8 cellular contexts compared by ENCODE assay signal in genomic region chr6:16764188-16764950, GRCh38. TPM values are rescaled to one million over a fixed set of nuclear protein-coding genes. Genes with fewer than 3 reads are reported as not detected.
DNase-seq lines count a peak whose midpoint lies in the region; ATAC-seq and TF ChIP-seq lines count a peak whose summit lies in the region.

No MANE protein-coding gene starts in this region.

- H3K36me3 Mint-ChIP-seq in T-helper 1 cell treated with Interleukin-12 subunit alpha and Interleukin-12 subunit beta and Interleukin-4 antibody, amounts not matched to agents 30 μg/mL and 1 μg/mL, for 36 hours (ENCODE audit: low read depth), result peaks cover 15% of the 10 kb centered on the region

- H3K4me3 Mint-ChIP-seq in T-helper 1 cell treated with Interleukin-12 subunit alpha and Interleukin-12 subunit beta and Interleukin-4 antibody, amounts not matched to agents 30 μg/mL and 1 μg/mL, for 36 hours, result peak overlapping the region; percentile 100

- H3K27me3 Mint-ChIP-seq in T-helper 1 cell treated with Interleukin-12 subunit alpha and Interleukin-12 subunit beta and Interleukin-4 antibody, amounts not matched to agents 30 μg/mL and 1 μg/mL, for 36 hours (ENCODE audit: low read depth), result no peaks in the 10 kb centered on the region

- H3K4me2 ChIP-seq in trophoblast cell (ENCODE audit: low read length), result no peak overlapping the region

- H3K9me3 ChIP-seq in trophoblast cell (ENCODE audit: insufficient read depth, low read depth, low read length), result no peaks in the 10 kb centered on the region

- no peak overlapping the region for H4K12ac ChIP-seq in trophoblast cell (ENCODE audit: low read depth, low read length)

- H3K9me3 Mint-ChIP-seq in T-helper 1 cell treated with Interleukin-12 subunit alpha and Interleukin-12 subunit beta and Interleukin-4 antibody, amounts not matched to agents 30 μg/mL and 1 μg/mL, for 36 hours, result no peaks in the 10 kb centered on the region

- no peak overlapping the region for H3K23ac ChIP-seq in trophoblast cell (ENCODE audit: low read length)

- no peak overlapping the region for H4K8ac ChIP-seq in trophoblast cell (ENCODE audit: low read depth, low read length)

- H3K79me2 ChIP-seq in ACC112 (ENCODE audit: control insufficient read depth, insufficient read depth, low read length, unreplicated experiment), result peaks cover 3% of the 10 kb centered on the region
- peaks cover 12% of the 10 kb centered on the region for H3K79me2 ChIP-seq in trophoblast cell (ENCODE audit: control insufficient read depth, insufficient read depth, low read length, poor library complexity)

- H3K4ac ChIP-seq in trophoblast cell (ENCODE audit: low read depth, low read length), result no peak overlapping the region

- H3K4me1 Mint-ChIP-seq in T-helper 1 cell treated with Interleukin-12 subunit alpha and Interleukin-12 subunit beta and Interleukin-4 antibody, amounts not matched to agents 30 μg/mL and 1 μg/mL, for 36 hours (ENCODE audit: low read depth), result peaks cover 57% of the 10 kb centered on the region

- H2BK12ac ChIP-seq in trophoblast cell (ENCODE audit: low read length), result no peak overlapping the region

- H3K4me3 ChIP-seq in ACC112 (ENCODE audit: low read depth, low read length) (peak overlapping the region; percentile 90), trophoblast cell (ENCODE audit: low read depth, low read length) (no peak overlapping the region)

- H3K4me1 ChIP-seq in ACC112 (ENCODE audit: control insufficient read depth, insufficient read depth, low read length, unreplicated experiment) (peaks cover 51% of the 10 kb centered on the region), foreskin keratinocyte (peaks cover 36% of the 10 kb centered on the region), trophoblast cell (ENCODE audit: control insufficient read depth in 1 of 2, insufficient read depth in 2 of 2, low read length in 2 of 2) (peaks cover 0 to 2% of the 10 kb centered on the region in 2 experiments)

- no peak overlapping the region for H3K27ac Mint-ChIP-seq in T-helper 1 cell treated with Interleukin-12 subunit alpha and Interleukin-12 subunit beta and Interleukin-4 antibody, amounts not matched to agents 30 μg/mL and 1 μg/mL, for 36 hours

- no peak overlapping the region for H2BK5ac ChIP-seq in trophoblast cell (ENCODE audit: low read depth, low read length, poor library complexity)

- H3K79me1 ChIP-seq in trophoblast cell (ENCODE audit: low read length), result peaks cover 20% of the 10 kb centered on the region

- H3K14ac ChIP-seq in trophoblast cell (ENCODE audit: low read length), result no peak overlapping the region

- no CpG with 5 or more reads among the region's 3 CpGs for WGBS in trophoblast cell (ENCODE audit: extremely low coverage, insufficient coverage, insufficient read length)

- H2AFZ ChIP-seq in ACC112 (ENCODE audit: low read length, unreplicated experiment), result peak overlapping the region; percentile 17
- H2AFZ ChIP-seq in trophoblast cell (ENCODE audit: insufficient read depth, low read length, poor library complexity), result no peak overlapping the region

- H3K27me3 ChIP-seq in ACC112 (ENCODE audit: insufficient read depth, low read length) (no peaks in the 10 kb centered on the region), foreskin keratinocyte (no peaks in the 10 kb centered on the region), trophoblast cell (ENCODE audit: insufficient read depth, low read length) (no peaks in the 10 kb centered on the region)

- no peak overlapping the region for H3K9ac ChIP-seq in trophoblast cell (ENCODE audit: low read length)

- no peak for TF ChIP-seq POLR2A in GM18505 (IDR thresholded peaks at IDR 0.05; ENCODE audit: borderline replicate concordance, extremely low read depth, insufficient read depth, insufficient read length)

- H2BK120ac ChIP-seq in trophoblast cell (ENCODE audit: insufficient read depth, low read length, poor library complexity), result no peak overlapping the region

- no peaks in the 10 kb centered on the region for H3K36me3 ChIP-seq in ACC112 (ENCODE audit: insufficient read depth, low read length)
- H3K36me3 ChIP-seq in trophoblast cell (ENCODE audit: control insufficient read depth in 1 of 2, insufficient read depth in 2 of 2, low read length in 2 of 2), result no peaks in the 10 kb centered on the region

- TF ChIP-seq CTCF in GM12872 (IDR thresholded peaks at IDR 0.05; ENCODE audit: insufficient read depth, low read depth, low read length), result peak; percentile 44; the same call in 2 of the 3 replicates
- TF ChIP-seq CTCF in foreskin keratinocyte (conservative IDR thresholded peaks at IDR 0.05), result peak; percentile 67

- ATAC-seq in foreskin keratinocyte (no peak), GM18505 (IDR thresholded peaks at IDR 0.05; ENCODE audit: unreplicated experiment) (no peak), HG02610 (IDR thresholded peaks at IDR 0.05; ENCODE audit: unreplicated experiment) (no peak), HG02678 (IDR thresholded peaks at IDR 0.05; ENCODE audit: unreplicated experiment) (no peak)

- no peak overlapping the region for H4K91ac ChIP-seq in trophoblast cell (ENCODE audit: low read depth, low read length)

- H3K27ac ChIP-seq in ACC112 (ENCODE audit: low read depth, low read length) (peak overlapping the region; percentile 79), foreskin keratinocyte (no peak overlapping the region), trophoblast cell (ENCODE audit: low read depth, low read length) (no peak overlapping the region)

- DNase-seq in foreskin keratinocyte (no peak), trophoblast cell (no peak)

- H2AK5ac ChIP-seq in trophoblast cell (ENCODE audit: low read length), result no peak overlapping the region

- no peak overlapping the region for H3K18ac ChIP-seq in trophoblast cell (ENCODE audit: low read length)

RNA-seq across cellular contexts. Expression of gene ATXN1, which starts 3.1 kb away (rescaled TPM):
- 7.2 and 11.9 TPM in 2 replicates for total RNA-seq in foreskin keratinocyte
- polyA plus RNA-seq in foreskin keratinocyte, result 2.4 and 3.0 TPM in 2 replicates
- 10.5 and 11.1 TPM in 2 replicates for polyA plus RNA-seq in trophoblast cell (2013)
